ENCODE assay signal across 30 cellular contexts in genomic region chr4:98801259-98801725, GRCh38.
DNase-seq lines count a peak whose midpoint lies in the region; ATAC-seq, FAIRE-seq and TF ChIP-seq lines count a peak whose summit lies in the region.
"Had no signal": no experiment of that assay in that cellular context is flagged by ENCODE, and none has a peak within 500 bp of the region (broad histone marks: within the 10 kb centered on the region; RNA-seq: fewer than 3 reads in every experiment).

No MANE protein-coding gene starts in this region.

- H3K4me3 ChIP-seq in WERI-Rb-1 (ENCODE audit: low read depth, low read length), result peak overlapping the region; percentile 27
- H3K4me3 ChIP-seq in CD8-positive, alpha-beta T cell (ENCODE audit: low read depth, low read length), result no peak overlapping the region
- H3K4me3 ChIP-seq: breast epithelium, lower lobe of right lung, right lobe of liver, SJSA1, tibial artery, vagina had no signal

- H3K9me3 ChIP-seq in WERI-Rb-1 (ENCODE audit: severe bottlenecking), result no peaks in the 10 kb centered on the region
- H3K9me3 ChIP-seq in CD8-positive, alpha-beta T cell (ENCODE audit: low read length), result no peaks in the 10 kb centered on the region
- H3K9me3 ChIP-seq: breast epithelium, lower lobe of right lung, right lobe of liver, SJSA1, tibial artery, vagina had no signal

- ATAC-seq in CD8-positive, alpha-beta T cell, result no peak
- ATAC-seq: effector memory CD8-positive, alpha-beta T cell; lower lobe of right lung; right lobe of liver; stimulated activated naive CD8-positive, alpha-beta T cell treated with anti-CD3 and anti-CD28 coated beads, Interleukin-15, amount 100 ng/mL, for 72 hours; WTC11 had no signal

- POLR2A ChIA-PET in CD8-positive, alpha-beta T cell (lab: Charles Lee), result no interaction called here

- H3K27ac Mint-ChIP-seq in neural crest cell (ENCODE audit: unreplicated experiment) (peak overlapping the region; percentile 21), nephron progenitor cell (no peak overlapping the region)
- H3K27ac Mint-ChIP-seq in CD8-positive, alpha-beta T cell, result no peak overlapping the region
- H3K27ac Mint-ChIP-seq: activated CD4-positive, alpha-beta T cell treated with anti-CD3 and anti-CD28 coated beads, Interleukin-2, amount 10 ng/mL, durations not matched to agents 24 days and 14 days; activated T-helper 2 cell treated with anti-CD3 and anti-CD28 coated beads, Interferon-gamma antibody, Interleukin-2, Interleukin-4, amounts not matched to agents 10 μg/mL and 5 μg/mL and 100 μg/mL, durations not matched to agents 14 hours and 24 hours and 36 hours; effector memory CD8-positive, alpha-beta T cell; IgD-negative memory B cell; stimulated activated naive CD8-positive, alpha-beta T cell treated with anti-CD3 and anti-CD28 coated beads, Interleukin-15, amount 100 ng/mL, for 72 hours; WTC11 had no signal

- H3K27ac ChIP-seq in WERI-Rb-1 (no peak overlapping the region), temporal lobe (ENCODE audit: low read depth, low read length) (peak overlapping the region; percentile 8)
- H3K27ac ChIP-seq in CD8-positive, alpha-beta T cell (ENCODE audit: low read depth, low read length), result no peak overlapping the region
- H3K27ac ChIP-seq: breast epithelium, lower lobe of right lung, right lobe of liver, RWPE1, SJSA1, tibial artery, vagina had no signal

- H3K36me3 Mint-ChIP-seq in neural crest cell (ENCODE audit: low read depth), result no peaks in the 10 kb centered on the region
- no peaks in the 10 kb centered on the region for H3K36me3 Mint-ChIP-seq in nephron progenitor cell (ENCODE audit: low read depth)
- no peaks in the 10 kb centered on the region for H3K36me3 Mint-ChIP-seq in CD8-positive, alpha-beta T cell
- H3K36me3 Mint-ChIP-seq: WTC11 had no signal

- H3K4me1 Mint-ChIP-seq in neural crest cell (no peaks in the 10 kb centered on the region), nephron progenitor cell (no peaks in the 10 kb centered on the region)
- no peaks in the 10 kb centered on the region for H3K4me1 Mint-ChIP-seq in CD8-positive, alpha-beta T cell (ENCODE audit: low read depth)
- H3K4me1 Mint-ChIP-seq: IgD-negative memory B cell had no signal

- H3K27me3 Mint-ChIP-seq in neural crest cell (ENCODE audit: low read depth), result no peaks in the 10 kb centered on the region
- H3K27me3 Mint-ChIP-seq in nephron progenitor cell (ENCODE audit: low read depth, poor library complexity), result peaks cover 3% of the 10 kb centered on the region
- H3K27me3 Mint-ChIP-seq in CD8-positive, alpha-beta T cell (ENCODE audit: low read depth), result no peaks in the 10 kb centered on the region
- H3K27me3 Mint-ChIP-seq: stimulated activated naive CD8-positive, alpha-beta T cell treated with anti-CD3 and anti-CD28 coated beads, Interleukin-15, amount 100 ng/mL, for 72 hours had no signal

- H3K4me3 Mint-ChIP-seq in neural crest cell, result no peak overlapping the region
- no peak overlapping the region for H3K4me3 Mint-ChIP-seq in nephron progenitor cell
- no peak overlapping the region for H3K4me3 Mint-ChIP-seq in CD8-positive, alpha-beta T cell
- H3K4me3 Mint-ChIP-seq: activated CD4-positive, alpha-beta T cell treated with anti-CD3 and anti-CD28 coated beads, Interleukin-2, amount 10 ng/mL, durations not matched to agents 24 days and 14 days; effector memory CD8-positive, alpha-beta T cell; IgD-negative memory B cell; stimulated activated naive CD8-positive, alpha-beta T cell treated with anti-CD3 and anti-CD28 coated beads, Interleukin-15, amount 100 ng/mL, for 72 hours; WTC11 had no signal

- H3K4me1 ChIP-seq in CD8-positive, alpha-beta T cell (ENCODE audit: insufficient read depth, low read length), result no peaks in the 10 kb centered on the region
- H3K4me1 ChIP-seq: breast epithelium, lower lobe of right lung, right lobe of liver, SJSA1, tibial artery, vagina had no signal

- intact Hi-C loops in CD8-positive, alpha-beta T cell (cut with DNase I, micrococcal nuclease), result no loop called here

- DNase-seq in WERI-Rb-1, result peak; percentile 66
- DNase-seq in frontal cortex (ENCODE audit: low spot score in 2 of 2), result peak; percentile 8 to 10
- no peak for DNase-seq in neural crest cell (ENCODE audit: low read depth, low spot score)
- DNase-seq in nephron progenitor cell, result no peak
- DNase-seq in CD8-positive, alpha-beta T cell, result no peak
- DNase-seq in hepatic stellate cell (ENCODE audit: low spot score), result no peak
- DNase-seq: activated CD4-positive, alpha-beta T cell treated with anti-CD3 and anti-CD28 coated beads, Interleukin-2, amount 10 ng/mL, durations not matched to agents 24 days and 14 days; activated CD8-positive, alpha-beta memory T cell treated with anti-CD3 and anti-CD28 coated beads for 24 hours; activated naive CD4-positive, alpha-beta T cell treated with anti-CD3 and anti-CD28 coated beads, Interleukin-2, amount 50 U/mL, for 16 hours; activated T-cell treated with anti-CD3 and anti-CD28 coated beads for 4 hours; amniotic stem cell; DMS153; effector memory CD8-positive, alpha-beta T cell; lower lobe of right lung; NCI-H1436 treated with DMSO at 0.1 percent for 48 hours; NCI-H446; NCI-H774; right lobe of liver; stimulated activated CD8-positive, alpha-beta memory T cell treated with anti-CD3 and anti-CD28 coated beads, Interleukin-4, amount 100 ng/mL, for 48 hours; stimulated activated naive CD8-positive, alpha-beta T cell treated with anti-CD3 and anti-CD28 coated beads, Interleukin-15, amount 100 ng/mL, for 72 hours; tibial artery had no signal

- no peaks in the 10 kb centered on the region for H3K27me3 ChIP-seq in WERI-Rb-1 (ENCODE audit: insufficient read depth, low read depth, severe bottlenecking)
- no peaks in the 10 kb centered on the region for H3K27me3 ChIP-seq in CD8-positive, alpha-beta T cell (ENCODE audit: insufficient read depth, low read length)
- H3K27me3 ChIP-seq: breast epithelium, right lobe of liver, SJSA1, tibial artery, vagina had no signal

- CTCF ChIA-PET in CD8-positive, alpha-beta T cell (lab: Charles Lee), result no interaction called here

- no peaks in the 10 kb centered on the region for H3K36me3 ChIP-seq in WERI-Rb-1
- no peaks in the 10 kb centered on the region for H3K36me3 ChIP-seq in CD8-positive, alpha-beta T cell (ENCODE audit: insufficient read depth, low read length)
- H3K36me3 ChIP-seq: breast epithelium, lower lobe of right lung, right lobe of liver, SJSA1, tibial artery, vagina had no signal

- TF ChIP-seq CTCF in WERI-Rb-1 (IDR thresholded peaks at IDR 0.05; ENCODE audit: low read depth, low read length) (no peak), neural crest cell (conservative IDR thresholded peaks at IDR 0.05) (no peak), nephron progenitor cell (IDR thresholded peaks at IDR 0.05) (no peak)
- no peak for TF ChIP-seq CTCF in CD8-positive, alpha-beta T cell (IDR thresholded peaks at IDR 0.05)

- no peak for FAIRE-seq in frontal cortex (lab: Jason Lieb, UNC)
- FAIRE-seq: GM12892 had no signal

- peaks cover 2% of the 10 kb centered on the region for H3K9me3 Mint-ChIP-seq in neural crest cell
- H3K9me3 Mint-ChIP-seq in nephron progenitor cell, result peaks cover 4% of the 10 kb centered on the region
- H3K9me3 Mint-ChIP-seq in CD8-positive, alpha-beta T cell, result no peaks in the 10 kb centered on the region
- H3K9me3 Mint-ChIP-seq: activated T-helper 2 cell treated with anti-CD3 and anti-CD28 coated beads, Interferon-gamma antibody, Interleukin-2, Interleukin-4, amounts not matched to agents 10 μg/mL and 5 μg/mL and 100 μg/mL, durations not matched to agents 14 hours and 24 hours and 36 hours; effector memory CD8-positive, alpha-beta T cell; stimulated activated naive CD8-positive, alpha-beta T cell treated with anti-CD3 and anti-CD28 coated beads, Interleukin-15, amount 100 ng/mL, for 72 hours had no signal

Comparison
In these comparisons a context has a peak if more than half of its experiments do, and no peak if none do; other contexts are left out.
1. DNase-seq: peak in WERI-Rb-1 (single experiment) and frontal cortex (2 of 2); none in neural crest cell (single experiment), nephron progenitor cell (single experiment), CD8-positive, alpha-beta T cell (0 of 7) and hepatic stellate cell (single experiment).